ENCODE assay signal across 22 cellular contexts in genomic region chr1:246203180-246203579, GRCh38.
DNase-seq lines count a peak whose midpoint lies in the region; TF ChIP-seq lines count a peak whose summit lies in the region.
"Had no signal": no experiment of that assay in that cellular context is flagged by ENCODE, and none has a peak within 500 bp of the region (broad histone marks: within the 10 kb centered on the region; RNA-seq: fewer than 3 reads in every experiment).

No MANE protein-coding gene starts in this region.

- H3K36me3 Mint-ChIP-seq in H9 (ENCODE audit: insufficient read depth in 1 of 3, low read depth in 3 of 3) = no peaks in the 10 kb centered on the region
- H3K36me3 Mint-ChIP-seq in chondrocyte (ENCODE audit: low read depth) = no peaks in the 10 kb centered on the region

- H3K27me3 ChIP-seq in H9 (ENCODE audit: insufficient read depth, low read length) (no peaks in the 10 kb centered on the region), OCI-LY3 (ENCODE audit: low read depth, low read length) (no peaks in the 10 kb centered on the region), trophoblast cell (ENCODE audit: insufficient read depth, low read length) (no peaks in the 10 kb centered on the region)
- H3K27me3 ChIP-seq: SJSA1 had no signal

- no peak overlapping the region for H4K12ac ChIP-seq in trophoblast cell (ENCODE audit: low read depth, low read length)

- H3K18ac ChIP-seq in H9 (ENCODE audit: insufficient read length, low read depth, low read length) (no peak overlapping the region), trophoblast cell (ENCODE audit: low read length) (no peak overlapping the region)

- DNase-seq in H9 (no peak), chondrocyte (ENCODE audit: low spot score) (no peak), trophoblast cell (no peak), DMS114 treated with DMSO at 0.1 percent for 48 hours (lab: John Stamatoyannopoulos, UW; ENCODE audit: unreplicated experiment) (no peak), foreskin melanocyte (no peak)
- DNase-seq in stimulated activated CD4-positive, alpha-beta T cell treated with anti-CD3 and anti-CD28 coated beads, Interleukin-4, amount 100 ng/mL, for 24 hours = no peak
- DNase-seq: ACHN; CD4-positive, CD25-positive, alpha-beta regulatory T cell; IMR-90; NCI-H1048; NCI-H1417; NCI-H1694; NCI-H2029 treated with DMSO at 0.1 percent for 48 hours; NCI-H226; NCI-H510A; NCI-H69; PC-9; Right ventricle myocardium superior; T-cell had no signal

- no peaks in the 10 kb centered on the region; a peak in 1 of 5 replicates for H3K9me3 Mint-ChIP-seq in H9
- no peaks in the 10 kb centered on the region for H3K9me3 Mint-ChIP-seq in chondrocyte (ENCODE audit: low read depth)
- H3K9me3 Mint-ChIP-seq: T-cell had no signal

- H3K27me3 Mint-ChIP-seq in H9 (ENCODE audit: low read depth) (no peaks in the 10 kb centered on the region), chondrocyte (ENCODE audit: low read depth) (no peaks in the 10 kb centered on the region)
- H3K27me3 Mint-ChIP-seq: CD4-positive, CD25-positive, alpha-beta regulatory T cell; T-cell had no signal

- no peak overlapping the region for H3K4me3 ChIP-seq in OCI-LY3 (ENCODE audit: low read length)
- no peak overlapping the region for H3K4me3 ChIP-seq in trophoblast cell (ENCODE audit: low read depth, low read length)
- H3K4me3 ChIP-seq: PC-9, SJSA1 had no signal

- no peak overlapping the region for H4K8ac ChIP-seq in H9 (replicated peaks; ENCODE audit: insufficient read length, low read depth, low read length)
- no peak overlapping the region for H4K8ac ChIP-seq in trophoblast cell (ENCODE audit: low read depth, low read length)

- H3K36me3 ChIP-seq in OCI-LY3 (replicated peaks; ENCODE audit: low read depth, low read length) (no peaks in the 10 kb centered on the region), trophoblast cell (ENCODE audit: control insufficient read depth in 1 of 2, insufficient read depth in 2 of 2, low read length in 2 of 2) (no peaks in the 10 kb centered on the region)
- H3K36me3 ChIP-seq: SJSA1 had no signal

- no peak overlapping the region for H3T11ph ChIP-seq in H9 (ENCODE audit: low read length)

- H3K79me1 ChIP-seq in H9 (ENCODE audit: insufficient read depth, low read depth, low read length, poor library complexity, severe bottlenecking) (no peaks in the 10 kb centered on the region), trophoblast cell (ENCODE audit: low read length) (peaks cover 7% of the 10 kb centered on the region)

- TF ChIP-seq CTCF in H9 (conservative IDR thresholded peaks at IDR 0.05) = peak; percentile 31; the same call in 2 of the 3 replicates
- 0 out of 2 replicates have a peak, but pooled peaks have one; percentile 7 for TF ChIP-seq CTCF in OCI-LY3 (IDR thresholded peaks at IDR 0.05; ENCODE audit: low read depth, low read length)
- peak; percentile 21 for TF ChIP-seq CTCF in chondrocyte (IDR thresholded peaks at IDR 0.05)

- H4K91ac ChIP-seq in H9 (ENCODE audit: insufficient read length, low read depth, low read length) = no peak overlapping the region
- H4K91ac ChIP-seq in trophoblast cell (ENCODE audit: low read depth, low read length) = peak overlapping the region; percentile 10

- H3K9me3 ChIP-seq in H9 (ENCODE audit: control insufficient read depth, low read depth, low read length) = no peaks in the 10 kb centered on the region
- no peaks in the 10 kb centered on the region for H3K9me3 ChIP-seq in OCI-LY3 (ENCODE audit: insufficient read depth, low read length)
- H3K9me3 ChIP-seq in trophoblast cell (ENCODE audit: insufficient read depth, low read depth, low read length) = no peaks in the 10 kb centered on the region
- H3K9me3 ChIP-seq: SJSA1 had no signal

- H2BK15ac ChIP-seq in H9 (ENCODE audit: low read depth, low read length) = no peak overlapping the region

- H3K79me2 ChIP-seq in H9 (ENCODE audit: insufficient read depth, low read length) = no peaks in the 10 kb centered on the region
- H3K79me2 ChIP-seq in OCI-LY3 (ENCODE audit: low read length) = no peaks in the 10 kb centered on the region
- no peaks in the 10 kb centered on the region for H3K79me2 ChIP-seq in trophoblast cell (ENCODE audit: control insufficient read depth, insufficient read depth, low read length, poor library complexity)

- H2BK5ac ChIP-seq in H9 (ENCODE audit: insufficient read length, low read length) (no peak overlapping the region), trophoblast cell (ENCODE audit: low read depth, low read length, poor library complexity) (no peak overlapping the region)

- H3K9ac ChIP-seq in H9 (ENCODE audit: extremely low read depth, insufficient read length, low read length) (no peak overlapping the region), OCI-LY3 (ENCODE audit: low read length) (no peak overlapping the region), trophoblast cell (ENCODE audit: low read length) (no peak overlapping the region)
- H3K9ac ChIP-seq: KMS-11 had no signal

- H2BK20ac ChIP-seq in H9 (ENCODE audit: low read depth, low read length, poor library complexity, severe bottlenecking) = no peak overlapping the region

- no peak overlapping the region for H3K27ac ChIP-seq in H9 (ENCODE audit: insufficient read length, low read depth, low read length)
- H3K27ac ChIP-seq in OCI-LY3 (ENCODE audit: low read length) = no peak overlapping the region
- H3K27ac ChIP-seq in trophoblast cell (ENCODE audit: low read depth, low read length) = no peak overlapping the region
- H3K27ac ChIP-seq: KMS-11, PC-9, SJSA1 had no signal

- H3K4me1 Mint-ChIP-seq in H9 = peaks cover 3 to 5% of the 10 kb centered on the region in 2 experiments; a peak in 2 of 4 replicates
- peaks cover 18% of the 10 kb centered on the region for H3K4me1 Mint-ChIP-seq in chondrocyte (ENCODE audit: low read depth)
- H3K4me1 Mint-ChIP-seq: CD4-positive, CD25-positive, alpha-beta regulatory T cell; T-cell had no signal

- H3K4me2 ChIP-seq in H9 (ENCODE audit: insufficient read depth, insufficient read length, low read length) (no peak overlapping the region), OCI-LY3 (ENCODE audit: low read length) (no peak overlapping the region), trophoblast cell (ENCODE audit: low read length) (no peak overlapping the region)
- H3K4me2 ChIP-seq: KMS-11, PC-9 had no signal

- H4K20me1 ChIP-seq in H9 (ENCODE audit: control insufficient read depth, insufficient read depth, insufficient read length) (no peaks in the 10 kb centered on the region), OCI-LY3 (ENCODE audit: insufficient read depth, low read length) (no peaks in the 10 kb centered on the region)

- H2BK12ac ChIP-seq in H9 (ENCODE audit: insufficient read length, low read depth, low read length) = no peak overlapping the region
- peak overlapping the region; percentile 3 for H2BK12ac ChIP-seq in trophoblast cell (ENCODE audit: low read length)

- H3K27ac Mint-ChIP-seq in H9 (peak overlapping the region in 1 of 3 experiments; percentile 29; a peak in 1 of 7 replicates), chondrocyte (ENCODE audit: unreplicated experiment) (no peak overlapping the region)
- H3K27ac Mint-ChIP-seq: T-cell had no signal

- no peak overlapping the region for H3K14ac ChIP-seq in H9 (ENCODE audit: insufficient read depth, low read length)
- peak overlapping the region; percentile 50 for H3K14ac ChIP-seq in trophoblast cell (ENCODE audit: low read length)

- H3K23ac ChIP-seq in H9 (ENCODE audit: insufficient read length, low read depth, low read length) = no peak overlapping the region
- no peak overlapping the region for H3K23ac ChIP-seq in trophoblast cell (ENCODE audit: low read length)

- H2BK120ac ChIP-seq in H9 (ENCODE audit: low read depth, low read length, poor library complexity, severe bottlenecking) (no peak overlapping the region), trophoblast cell (ENCODE audit: insufficient read depth, low read length, poor library complexity) (peak overlapping the region; percentile 2)

- H3K4me1 ChIP-seq in H9 (ENCODE audit: insufficient read depth, low read length) (no peaks in the 10 kb centered on the region), OCI-LY3 (ENCODE audit: low read length) (peaks cover 11% of the 10 kb centered on the region), trophoblast cell (ENCODE audit: control insufficient read depth in 1 of 2, insufficient read depth in 2 of 2, low read length in 2 of 2) (peaks cover 5 to 7% of the 10 kb centered on the region in 2 experiments)
- H3K4me1 ChIP-seq: SJSA1 had no signal

- H3K4me3 Mint-ChIP-seq in H9 = no peak overlapping the region
- H3K4me3 Mint-ChIP-seq in chondrocyte (ENCODE audit: unreplicated experiment) = no peak overlapping the region
- H3K4me3 Mint-ChIP-seq: CD4-positive, CD25-positive, alpha-beta regulatory T cell; T-cell had no signal

- H2AK5ac ChIP-seq in H9 (ENCODE audit: insufficient read length, low read length) = no peak overlapping the region
- no peak overlapping the region for H2AK5ac ChIP-seq in trophoblast cell (ENCODE audit: low read length)

- H2AFZ ChIP-seq in H9 (ENCODE audit: low read length) = no peak overlapping the region
- H2AFZ ChIP-seq in OCI-LY3 (ENCODE audit: low read depth, low read length) = no peak overlapping the region
- no peak overlapping the region for H2AFZ ChIP-seq in trophoblast cell (ENCODE audit: insufficient read depth, low read length, poor library complexity)
- H2AFZ ChIP-seq: PC-9 had no signal

- WGBS in H9 (ENCODE audit: extremely low coverage, insufficient read length, low lambda C conversion rate) = no CpG with 5 or more reads among the region's 6 CpGs
- no CpG with 5 or more reads among the region's 6 CpGs for WGBS in trophoblast cell (ENCODE audit: extremely low coverage, insufficient coverage, insufficient read length)

- no peaks in the 10 kb centered on the region for H3K23me2 ChIP-seq in H9 (ENCODE audit: insufficient read length, low read depth, low read length, poor library complexity, severe bottlenecking)

- H4K5ac ChIP-seq in H9 (ENCODE audit: insufficient read length, low read depth, low read length) = no peak overlapping the region

- H3K56ac ChIP-seq in H9 (ENCODE audit: insufficient read length, low read depth, low read length) = no peak overlapping the region

- no peak overlapping the region for H3K4ac ChIP-seq in H9 (ENCODE audit: low read depth, low read length)
- H3K4ac ChIP-seq in trophoblast cell (ENCODE audit: low read depth, low read length) = no peak overlapping the region
